Comparison of ENCODE assay signal across 18 cellular contexts in genomic region chr6:153301602-153302001, GRCh38.
DNase-seq lines count a peak whose midpoint lies in the region; ATAC-seq and TF ChIP-seq lines count a peak whose summit lies in the region.
"Had no signal": no experiment of that assay in that cellular context is flagged by ENCODE, and none has a peak within 500 bp of the region (broad histone marks: within the 10 kb centered on the region; RNA-seq: fewer than 3 reads in every experiment).

No MANE protein-coding gene starts in this region.

- H3K23ac ChIP-seq in mesenchymal stem cell (ENCODE audit: low read length in 2 of 2) = no peak overlapping the region

- H3K36me3 ChIP-seq in H7 (replicated peaks; ENCODE audit: control insufficient read depth, insufficient read depth, low read length) (no peaks in the 10 kb centered on the region), mesenchymal stem cell (ENCODE audit: control insufficient read depth in 1 of 2, insufficient read depth in 2 of 2, low read depth in 1 of 2, low read length in 2 of 2) (no peaks in the 10 kb centered on the region), osteoblast (ENCODE audit: insufficient read depth, low read length) (no peaks in the 10 kb centered on the region)
- H3K36me3 ChIP-seq: heart left ventricle, transverse colon had no signal

- no peak overlapping the region for H2BK15ac ChIP-seq in mesenchymal stem cell (ENCODE audit: low read depth, poor library complexity, severe bottlenecking)

- H3K9me3 Mint-ChIP-seq in activated naive CD8-positive, alpha-beta T cell treated with anti-CD3 and anti-CD28 coated beads for 36 hours = no peaks in the 10 kb centered on the region
- H3K9me3 Mint-ChIP-seq in activated naive CD8-positive, alpha-beta T cell treated with anti-CD3 and anti-CD28 coated beads, Interleukin-2, amount 50 U/mL, for 24 hours = no peaks in the 10 kb centered on the region

- H3K18ac ChIP-seq in mesenchymal stem cell (ENCODE audit: low read depth in 1 of 2, low read length in 2 of 2) = no peak overlapping the region

- H3K4me1 ChIP-seq in mesenchymal stem cell (ENCODE audit: control insufficient read depth, insufficient read depth, low read depth, low read length) = no peaks in the 10 kb centered on the region
- H3K4me1 ChIP-seq in osteoblast (ENCODE audit: insufficient read depth, low read length) = no peaks in the 10 kb centered on the region
- H3K4me1 ChIP-seq: heart left ventricle, transverse colon had no signal

- no peak overlapping the region for H3K4me3 Mint-ChIP-seq in activated naive CD8-positive, alpha-beta T cell treated with anti-CD3 and anti-CD28 coated beads for 36 hours
- no peak overlapping the region for H3K4me3 Mint-ChIP-seq in activated naive CD8-positive, alpha-beta T cell treated with anti-CD3 and anti-CD28 coated beads, Interleukin-2, amount 50 U/mL, for 24 hours
- H3K4me3 Mint-ChIP-seq: brain had no signal

- ATAC-seq in activated naive CD8-positive, alpha-beta T cell treated with anti-CD3 and anti-CD28 coated beads, Interleukin-2, amount 50 U/mL, for 24 hours = no peak
- ATAC-seq in HG03558 (IDR thresholded peaks at IDR 0.05; ENCODE audit: extremely low read depth, unreplicated experiment) = peak; percentile 59
- ATAC-seq: heart left ventricle had no signal

- no peak for TF ChIP-seq CTCF in osteoblast (IDR thresholded peaks at IDR 0.05; ENCODE audit: extremely low read depth, low read depth, low read length)

- H4K8ac ChIP-seq in mesenchymal stem cell (ENCODE audit: low read length) = no peak overlapping the region

- DNase-seq in activated naive CD8-positive, alpha-beta T cell treated with anti-CD3 and anti-CD28 coated beads for 36 hours = peak; percentile 2
- DNase-seq in activated naive CD8-positive, alpha-beta T cell treated with anti-CD3 and anti-CD28 coated beads, Interleukin-2, amount 50 U/mL, for 24 hours = no peak
- DNase-seq in H7 (peak; percentile 7), mesenchymal stem cell (peak; percentile 1), NCI-H1105 treated with DMSO at 0.1 percent for 48 hours (lab: John Stamatoyannopoulos, UW) (no peak), middle frontal gyrus (ENCODE audit: extremely low spot score, low spot score) (no peak), osteoblast (ENCODE audit: insufficient read length, low spot score, missing footprints) (no peak)
- DNase-seq: activated CD4-positive, CD25-positive, alpha-beta regulatory T cell; dorsolateral prefrontal cortex; heart left ventricle; NCI-H1092 treated with DMSO at 0.1 percent for 48 hours; NCI-H446; PC-9; stimulated activated CD4-positive, alpha-beta T cell treated with anti-CD3 and anti-CD28 coated beads, Interleukin-4, amount 100 ng/mL, for 4 hours; T-helper 1 cell; transverse colon had no signal

- no peak overlapping the region for H3K9ac ChIP-seq in mesenchymal stem cell (ENCODE audit: low read length)

- H3K4me2 ChIP-seq in mesenchymal stem cell (ENCODE audit: low read length, poor library complexity, severe bottlenecking) (no peak overlapping the region), osteoblast (ENCODE audit: insufficient read depth, low read length) (no peak overlapping the region)
- H3K4me2 ChIP-seq: PC-9 had no signal

- H3K27me3 ChIP-seq in H7 (ENCODE audit: control insufficient read depth, insufficient read depth, low read length) = no peaks in the 10 kb centered on the region
- H3K27me3 ChIP-seq in mesenchymal stem cell (ENCODE audit: control insufficient read depth in 1 of 2, insufficient read depth in 1 of 2, low read length in 2 of 2) = no peaks in the 10 kb centered on the region
- no peaks in the 10 kb centered on the region for H3K27me3 ChIP-seq in osteoblast (ENCODE audit: insufficient read depth, low read length)
- H3K27me3 ChIP-seq: heart left ventricle, transverse colon had no signal

- H2BK5ac ChIP-seq in mesenchymal stem cell (ENCODE audit: low read depth, low read length, poor library complexity, severe bottlenecking) = no peak overlapping the region

- H2BK12ac ChIP-seq in mesenchymal stem cell (ENCODE audit: low read length in 2 of 2) = no peak overlapping the region

- no peaks in the 10 kb centered on the region for H4K20me1 ChIP-seq in osteoblast (ENCODE audit: insufficient read depth, low read length)

- H2AFZ ChIP-seq in mesenchymal stem cell (ENCODE audit: low read depth, low read length) (no peak overlapping the region), osteoblast (ENCODE audit: low read length) (no peak overlapping the region)
- H2AFZ ChIP-seq: PC-9 had no signal

- H3K9me3 ChIP-seq in mesenchymal stem cell (ENCODE audit: control insufficient read depth, low read length) (no peaks in the 10 kb centered on the region), osteoblast (ENCODE audit: low read depth, low read length) (no peaks in the 10 kb centered on the region)
- H3K9me3 ChIP-seq: heart left ventricle, transverse colon had no signal

- no peak overlapping the region for H3K27ac Mint-ChIP-seq in activated naive CD8-positive, alpha-beta T cell treated with anti-CD3 and anti-CD28 coated beads for 36 hours
- no peak overlapping the region for H3K27ac Mint-ChIP-seq in activated naive CD8-positive, alpha-beta T cell treated with anti-CD3 and anti-CD28 coated beads, Interleukin-2, amount 50 U/mL, for 24 hours
- H3K27ac Mint-ChIP-seq: brain had no signal

- no peak overlapping the region for H2BK120ac ChIP-seq in mesenchymal stem cell (ENCODE audit: low read depth, low read length)

- H3K14ac ChIP-seq in mesenchymal stem cell (ENCODE audit: low read length in 2 of 2) = no peak overlapping the region

- H3K4ac ChIP-seq in mesenchymal stem cell (ENCODE audit: low read depth in 1 of 2, low read length in 2 of 2) = no peak overlapping the region

- H3K4me1 Mint-ChIP-seq in activated naive CD8-positive, alpha-beta T cell treated with anti-CD3 and anti-CD28 coated beads for 36 hours = no peaks in the 10 kb centered on the region
- no peaks in the 10 kb centered on the region for H3K4me1 Mint-ChIP-seq in activated naive CD8-positive, alpha-beta T cell treated with anti-CD3 and anti-CD28 coated beads, Interleukin-2, amount 50 U/mL, for 24 hours

- H3K4me3 ChIP-seq in H7 (ENCODE audit: insufficient read depth, low read depth, low read length) = no peak overlapping the region
- H3K4me3 ChIP-seq in mesenchymal stem cell (ENCODE audit: insufficient read depth in 1 of 2, low read depth in 1 of 2, low read length in 2 of 2) = no peak overlapping the region
- H3K4me3 ChIP-seq in osteoblast (ENCODE audit: insufficient read depth, low read length) = no peak overlapping the region
- H3K4me3 ChIP-seq: dorsolateral prefrontal cortex, heart left ventricle, PC-9, transverse colon had no signal

- no peak overlapping the region for H3K27ac ChIP-seq in mesenchymal stem cell (ENCODE audit: low read length, poor library complexity, severe bottlenecking)
- no peak overlapping the region for H3K27ac ChIP-seq in osteoblast (ENCODE audit: low read depth, low read length)
- H3K27ac ChIP-seq: dorsolateral prefrontal cortex, heart left ventricle, PC-9, transverse colon had no signal

- WGBS in mesenchymal stem cell = 54% methylated on average over 6 of the region's 6 CpGs

- no peak overlapping the region for H4K91ac ChIP-seq in mesenchymal stem cell (ENCODE audit: low read length)

- peaks cover 5% of the 10 kb centered on the region for H3K27me3 Mint-ChIP-seq in activated naive CD8-positive, alpha-beta T cell treated with anti-CD3 and anti-CD28 coated beads for 36 hours
- no peaks in the 10 kb centered on the region for H3K27me3 Mint-ChIP-seq in activated naive CD8-positive, alpha-beta T cell treated with anti-CD3 and anti-CD28 coated beads, Interleukin-2, amount 50 U/mL, for 24 hours
- H3K27me3 Mint-ChIP-seq: brain had no signal

- no peak overlapping the region for H2AK5ac ChIP-seq in mesenchymal stem cell (ENCODE audit: low read length, severe bottlenecking)

- no peaks in the 10 kb centered on the region for H3K36me3 Mint-ChIP-seq in activated naive CD8-positive, alpha-beta T cell treated with anti-CD3 and anti-CD28 coated beads for 36 hours
- no peaks in the 10 kb centered on the region for H3K36me3 Mint-ChIP-seq in activated naive CD8-positive, alpha-beta T cell treated with anti-CD3 and anti-CD28 coated beads, Interleukin-2, amount 50 U/mL, for 24 hours (ENCODE audit: low read depth)
- H3K36me3 Mint-ChIP-seq: brain had no signal

- H3K79me1 ChIP-seq in mesenchymal stem cell (replicated peaks; ENCODE audit: low read length, poor library complexity, severe bottlenecking) = no peaks in the 10 kb centered on the region

- no peaks in the 10 kb centered on the region for H3K79me2 ChIP-seq in osteoblast (ENCODE audit: insufficient read depth, low read length)

Comparison
In these comparisons a context has a peak if more than half of its experiments do, and no peak if none do; other contexts are left out.
1. DNase-seq: peak in activated naive CD8-positive, alpha-beta T cell treated with anti-CD3 and anti-CD28 coated beads for 36 hours (single experiment), H7 (single experiment) and mesenchymal stem cell (single experiment); none in activated naive CD8-positive, alpha-beta T cell treated with anti-CD3 and anti-CD28 coated beads, Interleukin-2, amount 50 U/mL, for 24 hours (single experiment), NCI-H1105 treated with DMSO at 0.1 percent for 48 hours (single experiment), middle frontal gyrus (single experiment) and osteoblast (single experiment).